Comparison of ENCODE assay signal across 7 cellular contexts in the genomic region with DNA sequence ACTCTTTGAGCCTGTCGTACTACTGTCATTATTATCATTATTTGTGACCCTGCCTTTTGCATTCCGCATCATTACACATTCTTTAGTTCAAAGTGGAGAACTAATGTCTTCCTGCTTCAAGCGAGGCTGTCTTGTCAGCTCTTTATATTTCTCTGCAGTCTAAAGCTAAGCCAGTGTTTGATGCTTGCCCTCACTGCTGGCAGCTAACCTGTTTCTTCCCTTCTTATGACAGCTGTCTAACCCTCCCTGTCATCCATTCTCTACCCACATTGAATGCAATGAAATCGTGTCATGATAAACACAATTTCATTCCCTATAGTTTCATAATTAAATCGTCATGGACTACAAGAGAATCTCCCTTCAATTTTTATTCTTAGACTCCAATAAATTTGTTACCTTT.
"Had no signal": no experiment of that assay in that cellular context is flagged by ENCODE, and none has a peak within 500 bp of the region (broad histone marks: within the 10 kb centered on the region; RNA-seq: fewer than 3 reads in every experiment).

No MANE protein-coding gene starts in this region.

- H3K27ac ChIP-seq: HL-60 had no signal

- H3K4me3 ChIP-seq: GM23338, K562 had no signal

- H3K27ac Mint-ChIP-seq: GM23338, H9 had no signal

- DNase-seq: H9, HCEC 1CT, IMR-90 had no signal

- H3K9me3 Mint-ChIP-seq: GM23338, H9 had no signal

- H3K4me2 ChIP-seq: GM23338 had no signal

- ATAC-seq: GM23338, HepG2, K562 had no signal

- H3K4me3 Mint-ChIP-seq: GM23338, H9 had no signal
